16 cellular contexts compared by ENCODE assay signal in the genomic region with DNA sequence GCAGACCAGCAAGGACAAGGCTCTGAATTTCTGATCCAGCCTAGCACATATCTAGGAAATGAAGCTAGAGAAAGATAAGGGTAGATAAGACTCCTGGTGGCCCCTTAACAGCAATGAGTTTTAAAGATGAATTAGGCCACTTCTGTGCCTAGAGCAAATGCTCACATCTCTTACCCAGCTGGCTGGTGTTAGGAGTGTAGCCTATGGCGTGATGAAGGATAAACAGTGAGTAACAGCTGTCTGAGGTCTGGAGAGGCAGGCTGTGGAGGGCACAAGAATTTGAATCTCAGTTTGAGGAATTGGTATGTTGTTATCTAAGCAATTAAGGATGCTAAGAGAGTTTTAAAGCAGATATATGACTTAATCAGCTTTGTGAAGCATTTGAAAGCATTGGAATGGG.
DNase-seq lines count a peak whose midpoint lies in the region; ATAC-seq and TF ChIP-seq lines count a peak whose summit lies in the region.
"Had no signal": no experiment of that assay in that cellular context is flagged by ENCODE, and none has a peak within 500 bp of the region (broad histone marks: within the 10 kb centered on the region; RNA-seq: fewer than 3 reads in every experiment).

No MANE protein-coding gene starts in this region.

- in situ Hi-C loops in brain microvascular endothelial cell (cut with HindIII; ENCODE audit: low pct_ligation_motif_present, low sequenced_read_pairs), result no loop called here

- H3K27me3 ChIP-seq in brain microvascular endothelial cell (replicated peaks), result no peaks in the 10 kb centered on the region
- H3K27me3 ChIP-seq: body of pancreas, tibial nerve had no signal

- H3K27ac ChIP-seq in brain microvascular endothelial cell, result peak overlapping the region; percentile 85
- H3K27ac ChIP-seq: body of pancreas, tibial nerve, VCaP had no signal

- H3K36me3 ChIP-seq in brain microvascular endothelial cell (replicated peaks), result no peaks in the 10 kb centered on the region
- H3K36me3 ChIP-seq: tibial nerve had no signal

- no peak for TF ChIP-seq CTCF in AG09309 (IDR thresholded peaks at IDR 0.05; ENCODE audit: control insufficient read depth, insufficient read depth, low read depth, low read length, missing control alignments)
- no peak for TF ChIP-seq CTCF in brain microvascular endothelial cell (IDR thresholded peaks at IDR 0.05; ENCODE audit: low read depth, low read length, missing control alignments)
- no peak for TF ChIP-seq CTCF in mesothelial cell of epicardium (IDR thresholded peaks at IDR 0.05; ENCODE audit: unreplicated experiment)

- no peak overlapping the region for H3K27ac Mint-ChIP-seq in activated T-helper 2 cell treated with anti-CD3 and anti-CD28 coated beads, Interferon-gamma antibody, Interleukin-2, Interleukin-4, amounts not matched to agents 10 μg/mL and 5 μg/mL and 100 μg/mL, durations not matched to agents 14 hours and 24 hours and 36 hours
- H3K27ac Mint-ChIP-seq in mesothelial cell of epicardium, result no peak overlapping the region

- H3K4me1 Mint-ChIP-seq in activated T-helper 2 cell treated with anti-CD3 and anti-CD28 coated beads, Interferon-gamma antibody, Interleukin-2, Interleukin-4, amounts not matched to agents 10 μg/mL and 5 μg/mL and 100 μg/mL, durations not matched to agents 14 hours and 24 hours and 36 hours (ENCODE audit: low read depth), result no peaks in the 10 kb centered on the region
- no peaks in the 10 kb centered on the region for H3K4me1 Mint-ChIP-seq in mesothelial cell of epicardium

- DNase-seq in AG09309 (ENCODE audit: low read depth) (peak; percentile 60), HS-27A (ENCODE audit: low read depth) (peak; percentile 49), brain microvascular endothelial cell (peak; percentile 90), kidney glomerular epithelial cell (lab: John Stamatoyannopoulos, UW) (peak; percentile 56), NCI-H1930 (lab: John Stamatoyannopoulos, UW) (no peak), mesothelial cell of epicardium (ENCODE audit: low spot score in 2 of 2, unreplicated experiment in 2 of 2) (no peak)
- no peak for DNase-seq in activated T-helper 2 cell treated with anti-CD3 and anti-CD28 coated beads, Interferon-gamma antibody, Interleukin-2, Interleukin-4, amounts not matched to agents 10 μg/mL and 5 μg/mL and 100 μg/mL, durations not matched to agents 14 hours and 24 hours and 36 hours (ENCODE audit: low spot score)
- DNase-seq: activated CD8-positive, alpha-beta memory T cell treated with anti-CD3 and anti-CD28 coated beads for 24 hours; activated gamma-delta T cell; body of pancreas; mammary epithelial cell; occipital lobe; stimulated activated CD4-positive, alpha-beta T cell treated with anti-CD3 and anti-CD28 coated beads, Interleukin-4, amount 100 ng/mL, for 24 hours had no signal

- no peak for ATAC-seq in GM19023 (IDR thresholded peaks at IDR 0.05; ENCODE audit: unreplicated experiment)
- ATAC-seq: body of pancreas had no signal

- no peak overlapping the region for H3K4me3 Mint-ChIP-seq in activated T-helper 2 cell treated with anti-CD3 and anti-CD28 coated beads, Interferon-gamma antibody, Interleukin-2, Interleukin-4, amounts not matched to agents 10 μg/mL and 5 μg/mL and 100 μg/mL, durations not matched to agents 14 hours and 24 hours and 36 hours (ENCODE audit: low read depth)
- no peak overlapping the region for H3K4me3 Mint-ChIP-seq in mesothelial cell of epicardium

- H3K27me3 Mint-ChIP-seq in activated T-helper 2 cell treated with anti-CD3 and anti-CD28 coated beads, Interferon-gamma antibody, Interleukin-2, Interleukin-4, amounts not matched to agents 10 μg/mL and 5 μg/mL and 100 μg/mL, durations not matched to agents 14 hours and 24 hours and 36 hours (ENCODE audit: low read depth), result no peaks in the 10 kb centered on the region
- no peaks in the 10 kb centered on the region for H3K27me3 Mint-ChIP-seq in mesothelial cell of epicardium (ENCODE audit: low read depth)

- no peaks in the 10 kb centered on the region for H3K36me3 Mint-ChIP-seq in activated T-helper 2 cell treated with anti-CD3 and anti-CD28 coated beads, Interferon-gamma antibody, Interleukin-2, Interleukin-4, amounts not matched to agents 10 μg/mL and 5 μg/mL and 100 μg/mL, durations not matched to agents 14 hours and 24 hours and 36 hours (ENCODE audit: low read depth)
- peaks cover 9% of the 10 kb centered on the region for H3K36me3 Mint-ChIP-seq in mesothelial cell of epicardium

- H3K9me3 Mint-ChIP-seq in activated T-helper 2 cell treated with anti-CD3 and anti-CD28 coated beads, Interferon-gamma antibody, Interleukin-2, Interleukin-4, amounts not matched to agents 10 μg/mL and 5 μg/mL and 100 μg/mL, durations not matched to agents 14 hours and 24 hours and 36 hours, result no peaks in the 10 kb centered on the region
- H3K9me3 Mint-ChIP-seq in mesothelial cell of epicardium, result peaks cover 18% of the 10 kb centered on the region

- H3K4me3 ChIP-seq in AG09309 (ENCODE audit: control insufficient read depth, low read depth, low read length) (no peak overlapping the region), brain microvascular endothelial cell (ENCODE audit: low read depth, low read length) (no peak overlapping the region)
- H3K4me3 ChIP-seq: body of pancreas, tibial nerve had no signal

- intact Hi-C loops in activated T-helper 2 cell treated with anti-CD3 and anti-CD28 coated beads, Interferon-gamma antibody, Interleukin-2, Interleukin-4, amounts not matched to agents 10 μg/mL and 5 μg/mL and 100 μg/mL, durations not matched to agents 14 hours and 24 hours and 36 hours (cut with micrococcal nuclease), result no loop called here

Comparison
In these comparisons a context has a peak if more than half of its experiments do, and no peak if none do; other contexts are left out.
1. DNase-seq: peak in AG09309 (single experiment), HS-27A (single experiment), brain microvascular endothelial cell (single experiment) and kidney glomerular epithelial cell (single experiment); none in activated T-helper 2 cell treated with anti-CD3 and anti-CD28 coated beads, Interferon-gamma antibody, Interleukin-2, Interleukin-4, amounts not matched to agents 10 μg/mL and 5 μg/mL and 100 μg/mL, durations not matched to agents 14 hours and 24 hours and 36 hours (single experiment), NCI-H1930 (0 of 2) and mesothelial cell of epicardium (0 of 2).